Comparison of ENCODE assay signal across 8 cellular contexts in genomic region chr11:129344301-129344940, GRCh38. TPM values are rescaled to one million over a fixed set of nuclear protein-coding genes. Genes with fewer than 3 reads are reported as not detected.
DNase-seq lines count a peak whose midpoint lies in the region; TF ChIP-seq lines count a peak whose summit lies in the region.
"Not testable (repeated sequence)": the region's sequence is repeated elsewhere in the genome, so short reads cannot be mapped to it uniquely, and the experiment has no call there.

No MANE protein-coding gene starts in this region.

- not testable (repeated sequence) for H2BK15ac ChIP-seq in mesendoderm (replicated peaks; ENCODE audit: low read depth)

- WGBS in mesendoderm (ENCODE audit: extremely low coverage, insufficient coverage, low lambda C conversion rate), result no CpG with 5 or more reads among the region's 23 CpGs

- not testable (repeated sequence) for H4K20me1 ChIP-seq in KMS-11 (ENCODE audit: insufficient read depth)

- not testable (repeated sequence) for H2BK120ac ChIP-seq in mesendoderm (ENCODE audit: low read depth, low read length)

- H2AFZ ChIP-seq in KMS-11 (ENCODE audit: low read depth), result peak overlapping the region; percentile 22; the same call in 1 of the 2 replicates

- H3K9ac ChIP-seq in KMS-11, result peak overlapping the region; percentile 18; the same call in 1 of the 2 replicates
- H3K9ac ChIP-seq in mesendoderm (ENCODE audit: low read length), result not testable (repeated sequence)

- H3K79me2 ChIP-seq in KMS-11 (ENCODE audit: insufficient read depth, low read depth); mesendoderm (ENCODE audit: control insufficient read depth, insufficient read depth, low read length): not testable (repeated sequence)

- H3K4me1 ChIP-seq in KMS-11 (ENCODE audit: low read depth, poor library complexity, severe bottlenecking); mesendoderm (ENCODE audit: control insufficient read depth, low read depth, low read length): not testable (repeated sequence)

- not testable (repeated sequence) for H3K23ac ChIP-seq in mesendoderm (ENCODE audit: low read length)

- H3K4ac ChIP-seq in mesendoderm (ENCODE audit: low read depth, low read length), result not testable (repeated sequence)

- not testable (repeated sequence) for TF ChIP-seq CTCF in KMS-11 (conservative IDR thresholded peaks at IDR 0.05; ENCODE audit: low read depth, low read length)

- H2AK5ac ChIP-seq in mesendoderm (ENCODE audit: low read length), result not testable (repeated sequence)

- not testable (repeated sequence) for H3K4me3 ChIP-seq in KMS-11 (IDR thresholded peaks at IDR 0.05; ENCODE audit: insufficient read depth, low read depth, low read length); mesendoderm (ENCODE audit: low read length)

- H3K4me2 ChIP-seq in KMS-11; mesendoderm (ENCODE audit: low read length): not testable (repeated sequence)

- H3K56ac ChIP-seq in mesendoderm (ENCODE audit: low read length), result not testable (repeated sequence)

- H2BK5ac ChIP-seq in mesendoderm (ENCODE audit: low read length), result not testable (repeated sequence)

- not testable (repeated sequence) for H3K36me3 ChIP-seq in KMS-11 (ENCODE audit: insufficient read depth); mesendoderm (ENCODE audit: control insufficient read depth, insufficient read depth, low read length)

- DNase-seq in CMK (ENCODE audit: low read depth) (peak; percentile 55), NCI-H69 (lab: John Stamatoyannopoulos, UW) (peak; percentile 79), mesendoderm (peak; percentile 60)
- DNase-seq in activated CD4-positive, alpha-beta T cell treated with anti-CD3 and anti-CD28 coated beads, Interleukin-2, amount 50 U/mL, for 1 hour, result peak; percentile 16
- peak; percentile 27 for DNase-seq in activated effector memory CD4-positive, alpha-beta T cell treated with Interleukin-2 at 50 U/mL for 16 hours
- peak; percentile 21 for DNase-seq in central memory CD4-positive, alpha-beta T cell
- DNase-seq in stimulated activated CD8-positive, alpha-beta memory T cell treated with anti-CD3 and anti-CD28 coated beads, Interleukin-4, amount 100 ng/mL, for 24 hours (ENCODE audit: low read depth), result peak; percentile 2

- not testable (repeated sequence) for H3K18ac ChIP-seq in mesendoderm (ENCODE audit: low read length)

- H4K5ac ChIP-seq in mesendoderm (ENCODE audit: low read length), result not testable (repeated sequence)

- H3K27ac ChIP-seq in KMS-11, result peak overlapping the region; percentile 52; the same call in 1 of the 2 replicates
- H3K27ac ChIP-seq in mesendoderm (ENCODE audit: low read depth, low read length), result not testable (repeated sequence)

- not testable (repeated sequence) for H4K8ac ChIP-seq in mesendoderm (ENCODE audit: low read depth, low read length)

- not testable (repeated sequence) for H3K27me3 ChIP-seq in KMS-11 (ENCODE audit: insufficient read depth, low read depth); mesendoderm (ENCODE audit: insufficient read depth, low read length, poor library complexity)

- H3K79me1 ChIP-seq in mesendoderm (ENCODE audit: low read length), result not testable (repeated sequence)

RNA-seq across cellular contexts. Expression of gene BARX2, which starts 31.2 kb away (rescaled TPM):
- 0.01 TPM for polyA plus RNA-seq in mesendoderm (2013, experiment 1 of 2)
- not detected for polyA plus RNA-seq in mesendoderm (2013, experiment 2 of 2)

Comparison
In these comparisons a context has a peak if more than half of its experiments do, and no peak if none do; other contexts are left out.
1. DNase-seq: peak in every context shown above with its lines; median percentile 79 in NCI-H69; 60 in mesendoderm; 55 in CMK; 27 in activated effector memory CD4-positive, alpha-beta T cell treated with Interleukin-2 at 50 U/mL for 16 hours; 21 in central memory CD4-positive, alpha-beta T cell; 16 in activated CD4-positive, alpha-beta T cell treated with anti-CD3 and anti-CD28 coated beads, Interleukin-2, amount 50 U/mL, for 1 hour; 2 in stimulated activated CD8-positive, alpha-beta memory T cell treated with anti-CD3 and anti-CD28 coated beads, Interleukin-4, amount 100 ng/mL, for 24 hours.